Comparison of ENCODE assay signal across 29 cellular contexts in the genomic region with DNA sequence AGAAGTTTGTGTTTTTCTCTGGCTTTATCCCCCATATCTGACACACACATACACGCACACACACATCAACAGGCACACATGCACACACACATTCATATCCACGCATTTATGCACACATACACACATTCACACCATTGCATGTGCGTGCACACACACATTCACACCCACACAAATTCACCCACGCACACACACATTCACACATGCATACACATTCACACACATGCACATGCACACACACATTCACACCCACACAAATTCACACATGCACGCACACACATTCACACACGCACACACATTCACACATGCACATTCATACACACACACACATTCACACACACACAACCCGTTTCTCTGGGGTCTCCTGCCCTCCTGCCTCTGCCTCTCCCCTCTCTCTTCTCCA.
"Had no signal": no experiment of that assay in that cellular context is flagged by ENCODE, and none has a peak within 500 bp of the region (broad histone marks: within the 10 kb centered on the region; RNA-seq: fewer than 3 reads in every experiment).

No MANE protein-coding gene starts in this region.

- H3K4me3 ChIP-seq: ascending aorta, esophagus muscularis mucosa, gastrocnemius medialis, heart left ventricle had no signal

- H3K4me1 ChIP-seq: esophagus muscularis mucosa, foreskin keratinocyte, gastrocnemius medialis, heart left ventricle had no signal

- H3K27me3 ChIP-seq: ascending aorta, brain microvascular endothelial cell, foreskin keratinocyte, gastrocnemius medialis had no signal

- H3K27ac ChIP-seq: ascending aorta, brain microvascular endothelial cell, esophagus muscularis mucosa, foreskin keratinocyte, gastrocnemius medialis, heart left ventricle had no signal

- H3K36me3 ChIP-seq: ascending aorta, brain microvascular endothelial cell, esophagus muscularis mucosa, gastrocnemius medialis, heart left ventricle had no signal

- DNase-seq: activated CD4-positive, alpha-beta memory T cell treated with anti-CD3 and anti-CD28 coated beads for 36 hours; activated CD4-positive, alpha-beta T cell treated with anti-CD3 and anti-CD28 coated beads for 36 hours; activated CD4-positive, alpha-beta T cell treated with anti-CD3 and anti-CD28 coated beads, Interleukin-2, amount 10 ng/mL, durations not matched to agents 24 days and 14 days; activated CD4-positive, CD25-positive, alpha-beta regulatory T cell; activated CD4-positive, CD25-positive, alpha-beta regulatory T cell treated with anti-CD3 and anti-CD28 coated beads, Interleukin-2, amount 50 U/mL, for 72 hours; activated CD8-positive, alpha-beta memory T cell treated with anti-CD3 and anti-CD28 coated beads, Interleukin-2, amount 10 ng/mL, durations not matched to agents 7 days and 5 days; activated CD8-positive, alpha-beta memory T cell treated with anti-CD3 and anti-CD28 coated beads, Interleukin-2, amount 50 U/mL, for 4 hours; activated CD8-positive, alpha-beta T cell treated with anti-CD3 and anti-CD28 coated beads, Interleukin-2, amount 10 ng/mL, durations not matched to agents 7 days and 5 days; activated effector memory CD4-positive, alpha-beta T cell treated with anti-CD3 and anti-CD28 coated beads, Interleukin-2, amount 50 U/mL, for 16 hours; activated naive CD4-positive, alpha-beta T cell treated with anti-CD3 and anti-CD28 coated beads for 36 hours; activated naive CD8-positive, alpha-beta T cell treated with anti-CD3 and anti-CD28 coated beads, Interleukin-2, amount 10 ng/mL, durations not matched to agents 7 days and 5 days; activated T-cell treated with anti-CD3 and anti-CD28 coated beads, Interleukin-2, amount 50 U/mL, for 1 hour; activated T-cell treated with anti-CD3 and anti-CD28 coated beads, Interleukin-2, amount 50 U/mL, for 48 hours; brain microvascular endothelial cell; caudate nucleus; cortex of kidney; dermis blood vessel endothelial cell; effector CD4-positive, alpha-beta T cell; effector memory CD8-positive, alpha-beta T cell; erythroblast; foreskin keratinocyte; gastrocnemius medialis; glutamatergic neuron; heart left ventricle; T-helper 1 cell; T-helper 17 cell had no signal

- H3K9me3 ChIP-seq: ascending aorta, esophagus muscularis mucosa, gastrocnemius medialis, heart left ventricle had no signal

- ATAC-seq: activated CD4-positive, alpha-beta T cell treated with anti-CD3 and anti-CD28 coated beads for 36 hours; activated CD8-positive, alpha-beta memory T cell treated with anti-CD3 and anti-CD28 coated beads, Interleukin-2, amount 10 ng/mL, durations not matched to agents 7 days and 5 days; activated CD8-positive, alpha-beta T cell treated with anti-CD3 and anti-CD28 coated beads, Interleukin-2, amount 10 ng/mL, durations not matched to agents 7 days and 5 days; effector memory CD8-positive, alpha-beta T cell; foreskin keratinocyte; gastrocnemius medialis; heart left ventricle; T-helper 17 cell had no signal

- FAIRE-seq: colon had no signal
